Comparison of ENCODE assay signal across 31 cellular contexts in the genomic region with DNA sequence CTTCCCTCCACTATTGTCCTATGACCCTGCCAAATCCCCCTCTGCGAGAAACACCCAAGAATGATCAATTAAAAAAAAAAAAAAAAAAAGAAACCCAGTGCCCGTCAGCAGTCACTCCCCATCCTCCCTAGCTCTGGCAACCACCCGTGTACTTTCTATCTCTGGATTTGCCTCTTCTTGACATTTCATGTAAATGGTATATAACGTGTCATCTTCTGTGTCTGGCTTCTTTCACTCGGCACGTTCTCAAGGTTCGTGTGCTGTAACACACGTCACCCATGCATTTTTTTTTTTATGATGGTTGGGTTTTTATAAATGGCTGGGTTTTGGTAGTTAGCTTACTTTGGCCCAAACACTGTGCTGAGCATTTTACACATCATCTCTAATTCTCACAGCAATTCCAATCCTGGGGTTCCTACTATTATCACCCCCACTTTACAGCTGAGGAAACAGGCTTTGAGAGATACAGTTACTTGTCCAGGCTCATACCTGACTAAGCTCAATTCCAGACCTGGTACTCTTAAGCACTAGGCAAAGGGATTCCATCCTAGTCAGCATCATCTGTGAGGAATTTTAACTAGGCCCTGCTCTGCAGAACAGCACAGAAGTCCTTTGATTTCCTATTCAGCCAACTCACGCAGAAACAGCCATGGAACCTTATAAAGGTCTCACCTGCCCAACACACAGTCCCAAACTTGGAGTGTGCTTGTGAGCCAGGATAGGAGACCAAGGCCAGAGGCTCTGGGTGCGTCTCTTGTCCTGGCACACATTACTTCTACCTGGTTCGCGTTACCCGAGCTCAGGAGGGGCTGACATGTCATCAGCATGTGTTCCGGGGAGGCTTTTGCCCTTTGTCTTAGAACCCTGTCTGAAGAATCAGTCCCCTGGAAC. TPM values are rescaled to one million over a fixed set of nuclear protein-coding genes. Genes with fewer than 3 reads are reported as not detected.
A peak's percentile ranks its signal among the peaks of the same experiment; 100 is the strongest.
DNase-seq lines count a peak whose midpoint lies in the region; ATAC-seq and TF ChIP-seq lines count a peak whose summit lies in the region.
"Had no signal": no experiment of that assay in that cellular context is flagged by ENCODE, and none has a peak within 500 bp of the region (broad histone marks: within the 10 kb centered on the region; RNA-seq: fewer than 3 reads in every experiment).

No MANE protein-coding gene starts in this region.

- peaks cover 33% of the 10 kb centered on the region for H3K36me3 Mint-ChIP-seq in activated naive CD4-positive, alpha-beta T cell treated with anti-CD3 and anti-CD28 coated beads, Interleukin-2, amount 10 ng/mL, durations not matched to agents 7 days and 5 days

- H3K27me3 ChIP-seq in muscle layer of duodenum (ENCODE audit: low read depth, low read length): no peaks in the 10 kb centered on the region
- H3K27me3 ChIP-seq: body of pancreas, gastroesophageal sphincter, ovary, SJSA1, spleen had no signal

- H3K9me3 Mint-ChIP-seq in activated naive CD4-positive, alpha-beta T cell treated with anti-CD3 and anti-CD28 coated beads, Interleukin-2, amount 10 ng/mL, durations not matched to agents 7 days and 5 days: no peaks in the 10 kb centered on the region
- H3K9me3 Mint-ChIP-seq: CD4-positive, alpha-beta memory T cell; nephron; T-cell; type B pancreatic cell had no signal

- TF ChIP-seq CTCF in fibroblast of villous mesenchyme (IDR thresholded peaks at IDR 0.05; ENCODE audit: insufficient read depth, low read depth, low read length): no peak

- H3K4me1 Mint-ChIP-seq in activated naive CD4-positive, alpha-beta T cell treated with anti-CD3 and anti-CD28 coated beads, Interleukin-2, amount 10 ng/mL, durations not matched to agents 7 days and 5 days: no peaks in the 10 kb centered on the region
- H3K4me1 Mint-ChIP-seq: nephron had no signal

- H3K27ac ChIP-seq in muscle layer of duodenum (ENCODE audit: low read length) (peak overlapping the region; percentile 67), substantia nigra (ENCODE audit: low read depth, low read length, poor library complexity, severe bottlenecking) (no peak overlapping the region)
- H3K27ac ChIP-seq: body of pancreas, ovary, SJSA1, spleen had no signal

- no peak overlapping the region for H3K4me3 ChIP-seq in fibroblast of villous mesenchyme (ENCODE audit: low read depth, low read length)
- no peak overlapping the region for H3K4me3 ChIP-seq in muscle layer of duodenum (ENCODE audit: low read depth in 1 of 2, low read length in 2 of 2)
- H3K4me3 ChIP-seq: body of pancreas, gastroesophageal sphincter, lung, mucosa of descending colon, ovary, SJSA1, spleen had no signal

- no peaks in the 10 kb centered on the region for H3K9me3 ChIP-seq in muscle layer of duodenum (ENCODE audit: control insufficient read depth in 1 of 2, low read length in 2 of 2)
- H3K9me3 ChIP-seq: body of pancreas, gastroesophageal sphincter, mucosa of descending colon, ovary, SJSA1, spleen had no signal

- H3K27me3 Mint-ChIP-seq in activated naive CD4-positive, alpha-beta T cell treated with anti-CD3 and anti-CD28 coated beads, Interleukin-2, amount 10 ng/mL, durations not matched to agents 7 days and 5 days: no peaks in the 10 kb centered on the region
- H3K27me3 Mint-ChIP-seq: CD4-positive, alpha-beta memory T cell; T-cell; type B pancreatic cell had no signal

- CTCF ChIA-PET in activated naive CD4-positive, alpha-beta T cell treated with anti-CD3 and anti-CD28 coated beads, Interleukin-2, amount 10 ng/mL, durations not matched to agents 7 days and 5 days (lab: Charles Lee): no interaction called here

- DNase-seq in activated naive CD4-positive, alpha-beta T cell treated with anti-CD3 and anti-CD28 coated beads, Interleukin-2, amount 10 ng/mL, durations not matched to agents 7 days and 5 days: no peak
- DNase-seq in activated naive CD4-positive, alpha-beta T cell treated with Interleukin-2 at 50 U/mL for 16 hours: no peak
- DNase-seq in fibroblast of villous mesenchyme (ENCODE audit: low read depth): peak; percentile 39
- DNase-seq in substantia nigra (lab: John Stamatoyannopoulos, UW): no peak
- DNase-seq: activated CD4-positive, alpha-beta T cell treated with anti-CD3 and anti-CD28 coated beads, Interleukin-2, amount 50 U/mL, for 4 hours; activated CD4-positive, CD25-positive, alpha-beta regulatory T cell; activated CD8-positive, alpha-beta memory T cell treated with anti-CD3 and anti-CD28 coated beads, Interleukin-2, amount 50 U/mL, for 4 hours; activated effector memory CD4-positive, alpha-beta T cell treated with Interleukin-2 at 50 U/mL for 16 hours; AML-193; body of pancreas; CD4-positive, alpha-beta memory T cell; cerebellar nuclear complex; DMS 273 treated with DMSO at 0.1 percent for 48 hours; EL; Karpas-422; kidney; mucosa of descending colon; NCI-H1417 treated with DMSO at 0.1 percent for 48 hours; NCI-H2081 treated with DMSO at 0.1 percent for 48 hours; NCI-H774; ovary; spleen; stimulated activated CD4-positive, alpha-beta T cell treated with anti-CD3 and anti-CD28 coated beads, Interleukin-2, amount 100 ng/mL, for 48 hours; T-cell had no signal

- ATAC-seq in GM18909 (IDR thresholded peaks at IDR 0.05; ENCODE audit: poor library complexity, unreplicated experiment): no peak
- ATAC-seq: body of pancreas, gastroesophageal sphincter, mucosa of descending colon, T-cell had no signal

- H3K27ac Mint-ChIP-seq in activated naive CD4-positive, alpha-beta T cell treated with anti-CD3 and anti-CD28 coated beads, Interleukin-2, amount 10 ng/mL, durations not matched to agents 7 days and 5 days: peak overlapping the region; percentile 39
- H3K27ac Mint-ChIP-seq: CD4-positive, alpha-beta memory T cell; nephron; T-cell; type B pancreatic cell had no signal

- H3K4me1 ChIP-seq in muscle layer of duodenum (ENCODE audit: control insufficient read depth in 1 of 2, insufficient read depth in 2 of 2, low read length in 2 of 2): peaks cover 0 to 7% of the 10 kb centered on the region in 2 donors
- H3K4me1 ChIP-seq: body of pancreas, spleen had no signal

- H3K36me3 ChIP-seq in muscle layer of duodenum (ENCODE audit: control insufficient read depth in 1 of 2, insufficient read depth in 2 of 2, low read length in 2 of 2): peaks cover 51 to 61% of the 10 kb centered on the region in 2 donors
- H3K36me3 ChIP-seq: ovary had no signal

- H3K4me3 Mint-ChIP-seq in activated naive CD4-positive, alpha-beta T cell treated with anti-CD3 and anti-CD28 coated beads, Interleukin-2, amount 10 ng/mL, durations not matched to agents 7 days and 5 days: no peak overlapping the region
- H3K4me3 Mint-ChIP-seq: CD4-positive, alpha-beta memory T cell; nephron; T-cell; type B pancreatic cell had no signal

RNA-seq across cellular contexts. Expression of a gene that starts 11.7 kb away (rescaled TPM):
- 78.9 and 98.4 TPM in 2 replicates for total RNA-seq in fibroblast of villous mesenchyme

RNA-seq across cellular contexts. Expression of a gene that starts 26.9 kb away (rescaled TPM):
- total RNA-seq in fibroblast of villous mesenchyme: 90.8 and 137 TPM in 2 replicates

RNA-seq across cellular contexts. Expression of a gene that starts 27.3 kb away (rescaled TPM):
- total RNA-seq in fibroblast of villous mesenchyme: 36.3 and 38.7 TPM in 2 replicates

RNA-seq across cellular contexts. Expression of a gene that starts 56.7 kb away (rescaled TPM):
- total RNA-seq in fibroblast of villous mesenchyme: 18.0 and 22.0 TPM in 2 replicates

RNA-seq across cellular contexts. Expression of a gene that starts 56.8 kb away (rescaled TPM):
- 31.9 and 47.1 TPM in 2 replicates for total RNA-seq in fibroblast of villous mesenchyme
